32 cellular contexts compared by ENCODE assay signal in genomic region chr4:6417516-6417915, GRCh38. TPM values are rescaled to one million over a fixed set of nuclear protein-coding genes. Genes with fewer than 3 reads are reported as not detected.
"Had no signal": no experiment of that assay in that cellular context is flagged by ENCODE, and none has a peak within 500 bp of the region (broad histone marks: within the 10 kb centered on the region; RNA-seq: fewer than 3 reads in every experiment).

No MANE protein-coding gene starts in this region.

- H3K4me3 ChIP-seq: lower lobe of right lung, neural progenitor cell, pancreas, prostate gland, skin epidermis, stomach, testis, thyroid gland, transverse colon, upper lobe of left lung had no signal

- H3K9ac ChIP-seq: neural progenitor cell had no signal

- H3K27me3 ChIP-seq: neural progenitor cell, testis, thyroid gland, upper lobe of left lung had no signal

- H2AFZ ChIP-seq: neural progenitor cell had no signal

- DNase-seq: hypothalamus; immature natural killer cell; left ventricle myocardium superior; lower lobe of right lung; mammary epithelial cell; mesenchymal stem cell; naive B cell; natural killer cell; nephron progenitor cell; pancreas; retina; right cardiac atrium; stimulated activated CD4-positive, alpha-beta T cell treated with anti-CD3 and anti-CD28 coated beads, Interleukin-12 subunit alpha, Interleukin-12 subunit beta, amount 100 ng/mL, for 4 hours; stimulated activated CD4-positive, alpha-beta T cell treated with anti-CD3 and anti-CD28 coated beads, Interleukin-15, amount 100 ng/mL, for 24 hours; stimulated activated CD4-positive, alpha-beta T cell treated with anti-CD3 and anti-CD28 coated beads, Interleukin-2, amount 100 ng/mL, for 24 hours; stimulated activated CD4-positive, alpha-beta T cell treated with anti-CD3 and anti-CD28 coated beads, Interleukin-4, amount 100 ng/mL, for 1 hour; stimulated activated naive B cell treated with anti-CD40 and anti-IgM and Interleukin-4, amounts not matched to agents 10 μg/mL and 1 μg/mL and 100 μg/mL, for 72 hours; stimulated activated naive CD8-positive, alpha-beta T cell treated with anti-CD3 and anti-CD28 coated beads, Interleukin-15, Interleukin-2, amounts not matched to agents 100 U/mL and 50 U/mL, for 24 hours; stomach; testis; thyroid gland; transverse colon; upper lobe of left lung had no signal

- ATAC-seq: left lobe of liver; left ventricle myocardium superior; lower lobe of right lung; natural killer cell; pancreas; sciatic nerve; stimulated activated naive B cell treated with anti-CD40 and anti-IgM and Interleukin-4, amounts not matched to agents 10 μg/mL and 1 μg/mL and 100 μg/mL, for 72 hours; stimulated activated naive CD8-positive, alpha-beta T cell treated with anti-CD3 and anti-CD28 coated beads, Interleukin-15, Interleukin-2, amounts not matched to agents 100 U/mL and 50 U/mL, for 24 hours had no signal

- FAIRE-seq: islet of Langerhans, pancreas, urothelium cell line had no signal

- H3K27ac ChIP-seq: lower lobe of right lung, neural progenitor cell, pancreas, prostate gland, skin epidermis, stomach, testis, thyroid gland, transverse colon, upper lobe of left lung had no signal

- H3K4me1 ChIP-seq: lower lobe of right lung, pancreas, prostate gland, stomach, thyroid gland, transverse colon, upper lobe of left lung had no signal

- H3K9me3 ChIP-seq: lower lobe of right lung, pancreas, prostate gland, stomach, testis, thyroid gland, transverse colon, upper lobe of left lung had no signal

- H3K36me3 ChIP-seq: lower lobe of right lung, neural progenitor cell, pancreas, prostate gland, stomach, thyroid gland, transverse colon, upper lobe of left lung had no signal

RNA-seq across cellular contexts. Expression of gene PPP2R2C, which starts 54.9 kb away (rescaled TPM):
- total RNA-seq: kidney epithelial cell, lower lobe of right lung, mononuclear cell, natural killer cell had no signal
- polyA plus RNA-seq: immature natural killer cell had no signal
